1 cellular context compared by ENCODE assay signal in the genomic region with DNA sequence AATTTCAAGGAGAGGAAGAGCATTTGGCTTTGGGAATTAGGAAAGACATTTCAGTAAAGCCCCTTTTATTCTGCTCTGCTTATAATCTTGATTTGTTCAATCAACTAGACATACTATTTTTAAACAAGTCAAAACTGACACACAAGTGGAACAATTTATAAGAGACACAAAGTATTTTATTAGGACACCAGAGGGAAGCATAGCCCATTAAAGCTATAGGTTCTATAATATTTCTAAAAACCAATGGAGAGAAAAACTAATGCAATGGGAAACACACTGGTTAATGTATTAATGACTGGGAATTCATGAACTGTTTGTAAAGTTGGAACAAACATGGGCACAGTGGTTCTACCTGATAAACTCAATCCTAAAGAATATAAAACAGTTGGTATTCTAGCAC.
TF ChIP-seq lines count a peak whose summit lies in the region.

No MANE protein-coding gene starts in this region.

TF ChIP-seq in GM12878, 131 proteins besides CTCF, POLR2A, EP300 and RAD21:
- no peak for TF ChIP-seq MTA3 (IDR thresholded peaks at IDR 0.05; ENCODE audit: borderline replicate concordance, low read length)
- no peak for TF ChIP-seq POU2F2 (IDR thresholded peaks at IDR 0.05; ENCODE audit: borderline replicate concordance, low read depth, low read length)
- no peak for TF ChIP-seq CBX5 (IDR thresholded peaks at IDR 0.05; ENCODE audit: low read depth)
- TF ChIP-seq NBN (IDR thresholded peaks at IDR 0.05), result no peak
- no peak for TF ChIP-seq JUNB (IDR thresholded peaks at IDR 0.05)
- TF ChIP-seq KAT2A (conservative IDR thresholded peaks at IDR 0.05; ENCODE audit: control insufficient read depth, low read depth, low read length), result no peak
- TF ChIP-seq DPF2 (IDR thresholded peaks at IDR 0.05), result no peak
